In the genomic region with DNA sequence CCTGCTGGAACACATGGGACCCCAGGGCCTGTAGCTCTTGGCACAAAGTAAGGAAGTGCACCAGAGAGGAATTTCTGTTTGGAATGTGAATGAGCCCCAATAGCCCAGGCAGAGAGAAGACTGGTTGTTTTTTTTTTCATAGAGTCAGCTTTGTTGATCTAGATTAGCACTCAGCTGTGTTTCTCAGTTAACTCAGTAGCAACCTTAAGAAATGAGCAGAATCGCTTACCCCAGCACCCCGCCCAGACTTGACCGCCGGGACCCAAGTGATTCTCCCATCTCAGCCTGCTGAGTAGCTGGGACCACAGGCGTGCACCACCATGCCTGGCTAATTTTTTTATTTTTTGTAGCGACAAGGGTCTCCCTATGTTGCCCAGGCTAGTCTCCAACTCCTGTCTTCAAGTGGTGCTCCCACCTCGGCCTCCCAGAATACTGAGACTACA, we compare ENCODE assay signal across 7 cellular contexts. TPM values are rescaled to one million over a fixed set of nuclear protein-coding genes. Genes with fewer than 3 reads are reported as not detected.
DNase-seq lines count a peak whose midpoint lies in the region; ATAC-seq and TF ChIP-seq lines count a peak whose summit lies in the region.

No MANE protein-coding gene starts in this region.

- peak overlapping the region; percentile 94 for H3K9ac ChIP-seq in GM23248
- no peak overlapping the region for H3K9ac ChIP-seq in parathyroid adenoma

- no peak for TF ChIP-seq CTCF in parathyroid adenoma (IDR thresholded peaks at IDR 0.05)

- H3F3A ChIP-seq in GM23248 (ENCODE audit: insufficient read depth) = peaks cover 37% of the 10 kb centered on the region

- in situ Hi-C loops in GM23248 (cut with MboI) = no loop called here

- H3K4me3 ChIP-seq in GM23248 (peak overlapping the region; percentile 99), esophagus (ENCODE audit: low read depth in 1 of 2, low read length in 2 of 2) (peak overlapping the region in 1 of 2 donors; percentile 43), parathyroid adenoma (ENCODE audit: low read depth, low read length) (peak overlapping the region; percentile 96)

- H3K9me3 ChIP-seq in GM23248 (ENCODE audit: low read depth) = no peaks in the 10 kb centered on the region
- no peaks in the 10 kb centered on the region for H3K9me3 ChIP-seq in esophagus (ENCODE audit: control insufficient read depth in 2 of 2, insufficient read depth in 1 of 2, low read depth in 1 of 2, low read length in 1 of 2)
- no peaks in the 10 kb centered on the region for H3K9me3 ChIP-seq in parathyroid adenoma (ENCODE audit: control insufficient read depth, low read length)

- H3K27me3 ChIP-seq in GM23248 (replicated peaks; ENCODE audit: insufficient read depth) = no peaks in the 10 kb centered on the region
- no peaks in the 10 kb centered on the region for H3K27me3 ChIP-seq in esophagus (ENCODE audit: control insufficient read depth in 1 of 2, insufficient read depth in 2 of 2, low read length in 2 of 2)
- H3K27me3 ChIP-seq in parathyroid adenoma (ENCODE audit: control insufficient read depth, insufficient read depth, low read length) = no peaks in the 10 kb centered on the region

- H2AFZ ChIP-seq in GM23248 = peak overlapping the region; percentile 98
- no peak overlapping the region for H2AFZ ChIP-seq in parathyroid adenoma

- no peaks in the 10 kb centered on the region for H3K9me2 ChIP-seq in GM23248 (ENCODE audit: insufficient read depth)

- ATAC-seq in HG03045 (IDR thresholded peaks at IDR 0.05; ENCODE audit: unreplicated experiment) = no peak

- H3K4me2 ChIP-seq in GM23248 (ENCODE audit: unreplicated experiment) (peak overlapping the region; percentile 99), parathyroid adenoma (ENCODE audit: low read length) (peak overlapping the region; percentile 98)

- H3K27ac ChIP-seq in GM23248 (peak overlapping the region; percentile 98), esophagus (ENCODE audit: low read depth in 2 of 2, low read length in 1 of 2) (peak overlapping the region; percentile 23 to 47), parathyroid adenoma (peak overlapping the region; percentile 18)

- H3K79me2 ChIP-seq in GM23248 (ENCODE audit: insufficient read depth) = peaks cover 81% of the 10 kb centered on the region
- H3K79me2 ChIP-seq in parathyroid adenoma = peaks cover 16% of the 10 kb centered on the region

- no peaks in the 10 kb centered on the region for H4K20me1 ChIP-seq in GM23248 (ENCODE audit: insufficient read depth)

- 0 out of 2 replicates have a peak, but pooled peaks cover 3% of the 10 kb centered on the region for H3K36me3 ChIP-seq in GM23248 (ENCODE audit: low read depth)
- H3K36me3 ChIP-seq in esophagus (ENCODE audit: control insufficient read depth in 2 of 2, insufficient read depth in 2 of 2, low read length in 1 of 2) = no peaks in the 10 kb centered on the region
- no peaks in the 10 kb centered on the region for H3K36me3 ChIP-seq in parathyroid adenoma (ENCODE audit: control insufficient read depth, insufficient read depth, low read length)

- WGBS in GM23248 (ENCODE audit: low coverage in 1 of 2, low lambda C conversion rate in 2 of 2, missing lambda C conversion rate in 2 of 2), 2 experiments = 64 to 66% methylated on average over 7 of the region's 7 CpGs
- WGBS in esophagus, 2 donors = 30 to 36% methylated on average over 7 of the region's 7 CpGs

- DNase-seq in GM23248 (peak; percentile 50), RPMI7951 (ENCODE audit: low read depth) (peak; percentile 68), hippocampal formation (lab: John Stamatoyannopoulos, UW) (no peak)
- DNase-seq in stimulated activated naive CD4-positive, alpha-beta T cell (lab: John Stamatoyannopoulos, UW) = no peak

- H3K4me1 ChIP-seq in GM23248 (ENCODE audit: insufficient read depth) (peaks cover 33% of the 10 kb centered on the region), esophagus (ENCODE audit: control insufficient read depth in 2 of 2, insufficient read depth in 2 of 2, low read length in 1 of 2) (no peaks in the 10 kb centered on the region), parathyroid adenoma (peaks cover 22% of the 10 kb centered on the region)

RNA-seq across cellular contexts. Expression of a gene that starts 2.8 kb away (rescaled TPM):
- 4.6 and 5.6 TPM in 2 replicates for total RNA-seq in GM23248 (2014; rRNA removed; shearing (Covaris generic))
- 10.4 and 11.5 TPM in 2 replicates for polyA plus RNA-seq in GM23248 (2016; fragmentation: Nextera tagmentation; extraction: Ambion mirVana)
- total RNA-seq in RPMI7951 (2014; rRNA removed; shearing (Covaris generic)) = 25.6 and 26.0 TPM in 2 replicates
- 10 to 100 TPM in 1 of 2 donors, 1 to 10 TPM in 1; 9.6 to 14.5 TPM for polyA plus RNA-seq in esophagus

RNA-seq across cellular contexts. Expression of a gene that starts 3.0 kb away (rescaled TPM):
- 65.2 and 67.0 TPM in 2 replicates for total RNA-seq in GM23248 (2014; rRNA removed; shearing (Covaris generic))
- polyA plus RNA-seq in GM23248 (2016; fragmentation: Nextera tagmentation; extraction: Ambion mirVana) (70.7 and 75.7 TPM in 2 replicates), esophagus (10 to 100 TPM; 51.2 to 58.9 TPM)
- total RNA-seq in RPMI7951 (2014; rRNA removed; shearing (Covaris generic)) = 187 and 228 TPM in 2 replicates

Comparison
In these comparisons a context has a peak if more than half of its experiments do, and no peak if none do; other contexts are left out.
1. DNase-seq: peak in GM23248 (single experiment) and RPMI7951 (single experiment); none in stimulated activated naive CD4-positive, alpha-beta T cell (0 of 6) and hippocampal formation (0 of 2).
2. H3K27ac ChIP-seq: peak in every context shown above with its lines; median percentile 98 in GM23248; 35 in esophagus; 18 in parathyroid adenoma.